8 cellular contexts compared by ENCODE assay signal in genomic region chr14:91350813-91351507, GRCh38.
DNase-seq lines count a peak whose midpoint lies in the region; ATAC-seq, FAIRE-seq and TF ChIP-seq lines count a peak whose summit lies in the region.

No MANE protein-coding gene starts in this region.

- H3K4me3 ChIP-seq in GM12878 = peak overlapping the region; percentile 38

- RAD21 ChIA-PET in GM12878 (lab: Charles Lee; ENCODE audit: unreplicated experiment) = interaction anchor here (1.1 to 9.6 kb wide), 9 partner anchors 11 to 64 kb away, joined by 3 to 236 read pairs (median 23); partner anchors contain the start of gene CCDC88C

- POLR2A ChIA-PET in GM12878 (lab: Charles Lee) = interaction anchor here (1.0 to 9.6 kb wide), 14 partner anchors 11 to 64 kb away, joined by 3 to 140 read pairs (median 5); partner anchors contain the start of gene CCDC88C

- CTCF ChIA-PET in GM12878 (lab: Yijun Ruan, JAX) = interaction anchor here (0.7 to 6.1 kb wide), 11 partner anchors 14 to 76 kb away, joined by 3 to 69 read pairs (median 4); partner anchors contain the start of gene CCDC88C

- peak; percentile 75 to 83 for TF ChIP-seq EP300 in GM12878 (IDR thresholded peaks at IDR 0.05; ENCODE audit: borderline replicate concordance in 1 of 2, control insufficient read depth in 1 of 2, low read depth in 2 of 2, low read length in 2 of 2)

- SMC1A ChIA-PET in GM12878 (lab: Charles Lee; ENCODE audit: uncharacterized antibody, unreplicated experiment) = interaction anchor here (0.6 to 13.7 kb wide), 16 partner anchors 8 to 113 kb away, joined by 3 to 349 read pairs (median 7); partner anchors contain the start of gene CCDC88C

- H3K9me3 ChIP-seq in GM12878 (replicated peaks; ENCODE audit: control insufficient read depth, insufficient read depth, low read length) = no peaks in the 10 kb centered on the region; the same call in 2 of the 3 replicates

- TSS peak; percentile 72 for BruUV-seq in GM12878 (replicated peaks; lab: Mats Ljungman, UMichigan)

- peaks cover 50% of the 10 kb centered on the region for H3K27me3 Mint-ChIP-seq in HFFc6 (ENCODE audit: insufficient read depth)

- TF ChIP-seq CTCF in HFFc6 (IDR thresholded peaks at IDR 0.05) (no peak), GM12878 (IDR thresholded peaks at IDR 0.05 in 2 of 3, conservative IDR thresholded peaks at IDR 0.05 in 1 of 3; ENCODE audit: control insufficient read depth in 2 of 3, extremely low read depth in 1 of 3, insufficient read depth in 1 of 3, low read depth in 3 of 3, low read length in 3 of 3) (no peak)

- H3K4me1 ChIP-seq in GM12878 (ENCODE audit: control insufficient read depth, insufficient read depth, low read length) = peaks cover 78% of the 10 kb centered on the region

- H3K36me3 Mint-ChIP-seq in HFFc6 (ENCODE audit: low read depth) = no peaks in the 10 kb centered on the region

- H3K4me3 Mint-ChIP-seq in HFFc6 = peak overlapping the region; percentile 81; the same call in 1 of the 2 replicates

- H3K27ac ChIP-seq in GM12878 (ENCODE audit: control insufficient read depth, insufficient read depth) = peak overlapping the region; percentile 98

- peak; percentile 42 for TF ChIP-seq POLR2A in GM18505 (IDR thresholded peaks at IDR 0.05; ENCODE audit: borderline replicate concordance, extremely low read depth, insufficient read depth, insufficient read length)
- TF ChIP-seq POLR2A in GM12878 (IDR thresholded peaks at IDR 0.05; ENCODE audit: low read depth, low read length) = peak; percentile 62

- ATAC-seq in GM18505 (IDR thresholded peaks at IDR 0.05; ENCODE audit: unreplicated experiment) = peak; percentile 49
- ATAC-seq in GM12878 = peak; percentile 66

- TF ChIP-seq RAD21 in GM12878 (IDR thresholded peaks at IDR 0.05; ENCODE audit: insufficient read depth, low read depth, low read length) = no peak

- intact Hi-C loops in GM12878 (cut with micrococcal nuclease; ENCODE audit: unreplicated experiment) = loop anchor here (1.0 kb wide), 1 partner anchor 16 kb away; no protein-coding TSS in a partner anchor

- H3K27me3 ChIP-seq in GM12878 (replicated peaks in 1 of 2; ENCODE audit: control insufficient read depth in 2 of 2, insufficient read depth in 2 of 2, low read length in 1 of 2) = no peaks in the 10 kb centered on the region

- in situ Hi-C loops in GM12878 (cut with MboI) = loop anchor here (25.0 kb wide), 1 partner anchor 1411 kb away; no protein-coding TSS in a partner anchor

- peak; percentile 93 for FAIRE-seq in GM12878 (lab: Jason Lieb, UNC)

- peaks cover 10% of the 10 kb centered on the region; the same call in 1 of the 2 replicates for H3K4me1 Mint-ChIP-seq in HFFc6 (ENCODE audit: low read depth)

- H3K27ac Mint-ChIP-seq in HFFc6 = no peak overlapping the region; the same call in 1 of the 2 replicates

- H3K36me3 ChIP-seq in GM12878 (ENCODE audit: control insufficient read depth in 2 of 2, insufficient read depth in 2 of 2, low read length in 1 of 2) = peaks cover 18 to 19% of the 10 kb centered on the region in 2 experiments

- H2AFZ ChIP-seq in GM12878 (ENCODE audit: control insufficient read depth, low read depth, low read length) = no peak overlapping the region

- no peaks in the 10 kb centered on the region for H3K9me3 Mint-ChIP-seq in HFFc6

- no peaks in the 10 kb centered on the region; the same call in 1 of the 2 replicates for H4K20me1 ChIP-seq in GM12878 (ENCODE audit: control insufficient read depth, insufficient read depth)

- 2% methylated on average over 18 of the region's 18 CpGs for WGBS in GM12878 (ENCODE audit: insufficient coverage, insufficient replicate concordance, low lambda C conversion rate, missing lambda C conversion rate)

- H3K9ac ChIP-seq in GM12878 (ENCODE audit: control insufficient read depth, insufficient read depth, low read length) = peak overlapping the region; percentile 81

- DNase-seq in HFFc6 (no peak), NCI-H460 (ENCODE audit: extremely low read depth, low read depth) (peak; percentile 31), GM12878 (ENCODE audit: low read depth, low spot score) (peak; percentile 91), NCI-H82 (lab: John Stamatoyannopoulos, UW) (no peak), NCI-H2171 (lab: John Stamatoyannopoulos, UW) (no peak), HuH-7 (ENCODE audit: low spot score) (no peak)
- DNase-seq in stimulated activated CD4-positive, alpha-beta T cell treated with anti-CD3 and anti-CD28 coated beads, Interleukin-2, amount 100 ng/mL, for 24 hours = peak; percentile 68 to 71

- H3K4me2 ChIP-seq in GM12878 (ENCODE audit: control insufficient read depth, insufficient read depth) = peak overlapping the region; percentile 100

- peaks cover 87% of the 10 kb centered on the region for H3K79me2 ChIP-seq in GM12878 (ENCODE audit: control insufficient read depth, insufficient read depth, low read length)

TF ChIP-seq in GM12878, 131 proteins besides CTCF, POLR2A, EP300 and RAD21 (continues in another document):
- TF ChIP-seq SP1 (IDR thresholded peaks at IDR 0.05; ENCODE audit: low read depth, low read length) (peak; percentile 50), BCL3 (IDR thresholded peaks at IDR 0.05; ENCODE audit: borderline replicate concordance, insufficient read depth, low read depth, low read length, poor library complexity, severe bottlenecking) (no peak), IKZF2 (IDR thresholded peaks at IDR 0.05) (peak; percentile 92 to 94), ELK1 (IDR thresholded peaks at IDR 0.05; ENCODE audit: low read depth, low read length) (no peak), PBX3 (IDR thresholded peaks at IDR 0.05; ENCODE audit: insufficient replicate concordance, low read depth, low read length) (no peak), SREBF2 (IDR thresholded peaks at IDR 0.05; ENCODE audit: low read length) (no peak), CHD2 (IDR thresholded peaks at IDR 0.05; ENCODE audit: borderline replicate concordance, low read depth, low read length) (peak; percentile 51; the same call in 1 of the 2 replicates), TCF7 (IDR thresholded peaks at IDR 0.05; ENCODE audit: borderline replicate concordance) (no peak), ZZZ3 (IDR thresholded peaks at IDR 0.05; ENCODE audit: control insufficient read depth, insufficient read length, low read depth) (no peak), CBFB (IDR thresholded peaks at IDR 0.05; ENCODE audit: low read depth) (peak; percentile 73; the same call in 1 of the 2 replicates), E2F8 (IDR thresholded peaks at IDR 0.05; ENCODE audit: low read depth, partially characterized antibody) (no peak), IKZF1 (conservative IDR thresholded peaks at IDR 0.05) (peak; percentile 86)

Comparison
In these comparisons a context has a peak if more than half of its experiments do, and no peak if none do; other contexts are left out.
1. DNase-seq: peak in NCI-H460 (single experiment), GM12878 (single experiment) and stimulated activated CD4-positive, alpha-beta T cell treated with anti-CD3 and anti-CD28 coated beads, Interleukin-2, amount 100 ng/mL, for 24 hours (2 of 2); none in HFFc6 (single experiment), NCI-H82 (single experiment), NCI-H2171 (single experiment) and HuH-7 (single experiment).